In the genomic region with DNA sequence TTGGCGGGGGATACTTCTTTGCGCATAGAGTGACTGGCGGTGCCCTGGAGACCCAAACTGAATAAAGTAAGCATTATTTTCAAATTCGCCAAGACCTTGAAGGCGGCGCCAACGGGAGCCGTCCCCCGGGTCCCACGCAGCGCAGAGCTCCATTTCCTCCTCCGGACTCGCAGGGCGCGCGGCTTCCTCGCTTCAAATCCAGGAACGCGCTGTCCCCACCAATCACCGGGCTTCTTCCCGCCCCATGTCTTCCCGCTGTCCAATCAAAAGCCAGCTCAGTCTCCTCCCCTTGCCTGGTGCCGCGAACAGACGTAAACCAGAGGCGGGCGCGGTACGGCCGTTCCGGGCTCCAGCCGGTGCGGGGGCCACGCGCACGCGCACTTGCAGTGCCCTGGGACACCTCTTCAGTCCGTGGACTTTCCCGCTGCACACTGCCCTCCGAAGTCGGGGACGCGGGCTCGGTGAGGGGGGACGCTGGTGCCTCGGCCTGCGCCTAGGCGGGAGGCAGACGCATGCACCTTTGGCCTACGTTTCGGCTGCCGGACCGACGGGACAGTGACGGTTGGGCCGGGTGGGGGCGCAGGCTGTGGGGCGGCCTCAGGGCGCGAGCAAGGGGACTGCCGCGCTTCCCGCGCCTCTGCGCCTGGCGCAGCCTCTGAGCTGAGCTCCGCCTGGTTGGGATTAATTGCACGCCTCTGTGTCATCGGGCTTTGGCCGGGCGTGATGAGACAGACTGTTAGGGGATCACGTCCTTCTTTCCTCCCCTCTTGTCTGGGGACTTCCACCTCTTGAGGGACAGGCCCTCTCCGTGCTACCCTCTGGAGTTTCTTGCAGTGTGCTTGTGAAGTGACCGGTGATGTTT, we compare ENCODE assay signal across 1 cellular context.
TF ChIP-seq lines count a peak whose summit lies in the region.

A gene with protein sequence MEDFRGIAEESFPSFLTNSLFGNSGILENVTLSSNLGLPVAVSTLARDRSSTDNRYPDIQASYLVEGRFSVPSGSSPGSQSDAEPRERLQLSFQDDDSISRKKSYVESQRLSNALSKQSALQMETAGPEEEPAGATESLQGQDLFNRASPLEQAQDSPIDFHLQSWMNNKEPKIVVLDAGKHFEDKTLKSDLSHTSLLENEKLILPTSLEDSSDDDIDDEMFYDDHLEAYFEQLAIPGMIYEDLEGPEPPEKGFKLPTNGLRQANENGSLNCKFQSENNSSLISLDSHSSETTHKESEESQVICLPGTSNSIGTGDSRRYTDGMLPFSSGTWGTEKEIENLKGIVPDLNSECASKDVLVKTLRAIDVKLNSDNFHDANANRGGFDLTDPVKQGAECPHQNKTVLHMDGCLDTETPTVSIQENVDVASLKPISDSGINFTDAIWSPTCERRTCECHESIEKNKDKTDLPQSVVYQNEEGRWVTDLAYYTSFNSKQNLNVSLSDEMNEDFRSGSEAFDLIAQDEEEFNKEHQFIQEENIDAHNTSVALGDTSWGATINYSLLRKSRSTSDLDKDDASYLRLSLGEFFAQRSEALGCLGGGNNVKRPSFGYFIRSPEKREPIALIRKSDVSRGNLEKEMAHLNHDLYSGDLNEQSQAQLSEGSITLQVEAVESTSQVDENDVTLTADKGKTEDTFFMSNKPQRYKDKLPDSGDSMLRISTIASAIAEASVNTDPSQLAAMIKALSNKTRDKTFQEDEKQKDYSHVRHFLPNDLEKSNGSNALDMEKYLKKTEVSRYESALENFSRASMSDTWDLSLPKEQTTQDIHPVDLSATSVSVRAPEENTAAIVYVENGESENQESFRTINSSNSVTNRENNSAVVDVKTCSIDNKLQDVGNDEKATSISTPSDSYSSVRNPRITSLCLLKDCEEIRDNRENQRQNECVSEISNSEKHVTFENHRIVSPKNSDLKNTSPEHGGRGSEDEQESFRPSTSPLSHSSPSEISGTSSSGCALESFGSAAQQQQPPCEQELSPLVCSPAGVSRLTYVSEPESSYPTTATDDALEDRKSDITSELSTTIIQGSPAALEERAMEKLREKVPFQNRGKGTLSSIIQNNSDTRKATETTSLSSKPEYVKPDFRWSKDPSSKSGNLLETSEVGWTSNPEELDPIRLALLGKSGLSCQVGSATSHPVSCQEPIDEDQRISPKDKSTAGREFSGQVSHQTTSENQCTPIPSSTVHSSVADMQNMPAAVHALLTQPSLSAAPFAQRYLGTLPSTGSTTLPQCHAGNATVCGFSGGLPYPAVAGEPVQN (N-terminal part only) (plus strand): TSS at position 386 of the 862 bp plus-strand sequence. CDS start 8,063 bp downstream, outside the sequence.

TF ChIP-seq in K562, 482 proteins besides CTCF, POLR2A, EP300 and RAD21 (continued from another document):
- no peak for TF ChIP-seq AFF4 (CRISPR knock-in tag; IDR thresholded peaks at IDR 0.05)
- TF ChIP-seq NCOR1 (IDR thresholded peaks at IDR 0.05), result no peak
- TF ChIP-seq, protein P1, sequence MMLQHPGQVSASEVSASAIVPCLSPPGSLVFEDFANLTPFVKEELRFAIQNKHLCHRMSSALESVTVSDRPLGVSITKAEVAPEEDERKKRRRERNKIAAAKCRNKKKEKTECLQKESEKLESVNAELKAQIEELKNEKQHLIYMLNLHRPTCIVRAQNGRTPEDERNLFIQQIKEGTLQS (IDR thresholded peaks at IDR 0.05), result no peak
- TF ChIP-seq, protein P1 (CRISPR knock-in tag; conservative IDR thresholded peaks at IDR 0.05), result no peak; the same call in 1 of the 2 replicates
- TF ChIP-seq RHOXF2B (CRISPR knock-in tag; conservative IDR thresholded peaks at IDR 0.05), result no peak
- no peak for TF ChIP-seq YBX1 (IDR thresholded peaks at IDR 0.05)
- no peak for TF ChIP-seq PHB (CRISPR knock-in tag; IDR thresholded peaks at IDR 0.05)
- peak; percentile 92 for TF ChIP-seq POLR2H (tag; IDR thresholded peaks at IDR 0.05; ENCODE audit: low read depth)
- TF ChIP-seq SPI1 (IDR thresholded peaks at IDR 0.05; ENCODE audit: borderline replicate concordance, low read depth, low read length), result peak; percentile 20; the same call in 1 of the 2 replicates
- TF ChIP-seq, protein P2, sequence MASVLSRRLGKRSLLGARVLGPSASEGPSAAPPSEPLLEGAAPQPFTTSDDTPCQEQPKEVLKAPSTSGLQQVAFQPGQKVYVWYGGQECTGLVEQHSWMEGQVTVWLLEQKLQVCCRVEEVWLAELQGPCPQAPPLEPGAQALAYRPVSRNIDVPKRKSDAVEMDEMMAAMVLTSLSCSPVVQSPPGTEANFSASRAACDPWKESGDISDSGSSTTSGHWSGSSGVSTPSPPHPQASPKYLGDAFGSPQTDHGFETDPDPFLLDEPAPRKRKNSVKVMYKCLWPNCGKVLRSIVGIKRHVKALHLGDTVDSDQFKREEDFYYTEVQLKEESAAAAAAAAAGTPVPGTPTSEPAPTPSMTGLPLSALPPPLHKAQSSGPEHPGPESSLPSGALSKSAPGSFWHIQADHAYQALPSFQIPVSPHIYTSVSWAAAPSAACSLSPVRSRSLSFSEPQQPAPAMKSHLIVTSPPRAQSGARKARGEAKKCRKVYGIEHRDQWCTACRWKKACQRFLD (CRISPR knock-in tag; IDR thresholded peaks at IDR 0.05), result peak; percentile 64; the same call in 1 of the 2 replicates
- no peak for TF ChIP-seq LEF1 (IDR thresholded peaks at IDR 0.05)
- no peak for TF ChIP-seq BDP1 (IDR thresholded peaks at IDR 0.05; ENCODE audit: insufficient read depth, insufficient read length)
- TF ChIP-seq, protein P3, sequence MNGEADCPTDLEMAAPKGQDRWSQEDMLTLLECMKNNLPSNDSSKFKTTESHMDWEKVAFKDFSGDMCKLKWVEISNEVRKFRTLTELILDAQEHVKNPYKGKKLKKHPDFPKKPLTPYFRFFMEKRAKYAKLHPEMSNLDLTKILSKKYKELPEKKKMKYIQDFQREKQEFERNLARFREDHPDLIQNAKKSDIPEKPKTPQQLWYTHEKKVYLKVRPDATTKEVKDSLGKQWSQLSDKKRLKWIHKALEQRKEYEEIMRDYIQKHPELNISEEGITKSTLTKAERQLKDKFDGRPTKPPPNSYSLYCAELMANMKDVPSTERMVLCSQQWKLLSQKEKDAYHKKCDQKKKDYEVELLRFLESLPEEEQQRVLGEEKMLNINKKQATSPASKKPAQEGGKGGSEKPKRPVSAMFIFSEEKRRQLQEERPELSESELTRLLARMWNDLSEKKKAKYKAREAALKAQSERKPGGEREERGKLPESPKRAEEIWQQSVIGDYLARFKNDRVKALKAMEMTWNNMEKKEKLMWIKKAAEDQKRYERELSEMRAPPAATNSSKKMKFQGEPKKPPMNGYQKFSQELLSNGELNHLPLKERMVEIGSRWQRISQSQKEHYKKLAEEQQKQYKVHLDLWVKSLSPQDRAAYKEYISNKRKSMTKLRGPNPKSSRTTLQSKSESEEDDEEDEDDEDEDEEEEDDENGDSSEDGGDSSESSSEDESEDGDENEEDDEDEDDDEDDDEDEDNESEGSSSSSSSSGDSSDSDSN (IDR thresholded peaks at IDR 0.05; ENCODE audit: borderline replicate concordance in 1 of 2, low read depth in 2 of 2, low read length in 2 of 2), result peak; percentile 67 to 84; a peak in 2 of 4 replicates
- TF ChIP-seq SMARCA4 (IDR thresholded peaks at IDR 0.05), result peak; percentile 36; the same call in 1 of the 2 replicates
- no peak for TF ChIP-seq ZNF551 (CRISPR knock-in tag; IDR thresholded peaks at IDR 0.05)
- TF ChIP-seq ZNF23 (CRISPR knock-in tag; IDR thresholded peaks at IDR 0.05), result no peak
- TF ChIP-seq EP400 (IDR thresholded peaks at IDR 0.05), result peak; percentile 93
- peak; percentile 18; the same call in 1 of the 2 replicates for TF ChIP-seq TCF3 (CRISPR knock-in tag; IDR thresholded peaks at IDR 0.05)
- TF ChIP-seq HBP1 (CRISPR knock-in tag; IDR thresholded peaks at IDR 0.05), result 0 out of 2 replicates have a peak, but pooled peaks have one; percentile 51
- TF ChIP-seq SAP30 (IDR thresholded peaks at IDR 0.05; ENCODE audit: borderline replicate concordance, insufficient read depth, low read depth, low read length, poor library complexity, severe bottlenecking), result peak; percentile 58
- TF ChIP-seq GTF3C2 (IDR thresholded peaks at IDR 0.05; ENCODE audit: borderline replicate concordance, extremely low read depth, insufficient read length), result no peak
- TF ChIP-seq CCAR2 (IDR thresholded peaks at IDR 0.05; ENCODE audit: low read depth, low read length), result no peak
- peak; percentile 93 for TF ChIP-seq RBBP5 (IDR thresholded peaks at IDR 0.05; ENCODE audit: borderline replicate concordance, insufficient read depth, low read length, poor library complexity, severe bottlenecking)
- TF ChIP-seq, protein P4, sequence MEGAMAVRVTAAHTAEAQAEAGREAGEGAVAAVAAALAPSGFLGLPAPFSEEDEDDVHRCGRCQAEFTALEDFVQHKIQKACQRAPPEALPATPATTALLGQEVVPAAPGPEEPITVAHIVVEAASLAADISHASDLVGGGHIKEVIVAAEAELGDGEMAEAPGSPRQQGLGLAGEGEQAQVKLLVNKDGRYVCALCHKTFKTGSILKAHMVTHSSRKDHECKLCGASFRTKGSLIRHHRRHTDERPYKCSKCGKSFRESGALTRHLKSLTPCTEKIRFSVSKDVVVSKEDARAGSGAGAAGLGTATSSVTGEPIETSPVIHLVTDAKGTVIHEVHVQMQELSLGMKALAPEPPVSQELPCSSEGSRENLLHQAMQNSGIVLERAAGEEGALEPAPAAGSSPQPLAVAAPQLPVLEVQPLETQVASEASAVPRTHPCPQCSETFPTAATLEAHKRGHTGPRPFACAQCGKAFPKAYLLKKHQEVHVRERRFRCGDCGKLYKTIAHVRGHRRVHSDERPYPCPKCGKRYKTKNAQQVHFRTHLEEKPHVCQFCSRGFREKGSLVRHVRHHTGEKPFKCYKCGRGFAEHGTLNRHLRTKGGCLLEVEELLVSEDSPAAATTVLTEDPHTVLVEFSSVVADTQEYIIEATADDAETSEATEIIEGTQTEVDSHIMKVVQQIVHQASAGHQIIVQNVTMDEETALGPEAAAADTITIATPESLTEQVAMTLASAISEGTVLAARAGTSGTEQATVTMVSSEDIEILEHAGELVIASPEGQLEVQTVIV (CRISPR knock-in tag; IDR thresholded peaks at IDR 0.05; ENCODE audit: borderline replicate concordance), result peak; percentile 95
- TF ChIP-seq FOXP1 (CRISPR knock-in tag; IDR thresholded peaks at IDR 0.05), result peak; percentile 84; the same call in 1 of the 2 replicates
